ENCODE assay signal across 9 cellular contexts in the genomic region with DNA sequence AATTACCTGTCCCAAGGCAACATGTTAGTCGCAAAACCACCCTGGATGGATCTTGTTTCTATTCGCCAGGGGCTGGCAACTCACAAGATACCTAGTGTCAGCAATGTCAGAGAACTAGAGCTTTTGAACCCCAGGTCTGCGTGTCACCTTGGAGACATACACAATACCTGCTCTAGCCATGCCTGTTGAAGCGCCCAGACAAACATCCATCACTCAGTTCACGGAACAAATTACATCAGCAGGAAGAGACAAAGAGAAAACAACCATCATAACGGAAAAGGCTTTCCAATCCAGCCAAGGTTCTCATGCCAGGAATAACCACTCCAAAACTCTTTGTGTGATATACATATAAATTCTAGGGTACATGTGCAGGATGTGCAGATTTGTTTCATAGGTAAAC. TPM values are rescaled to one million over a fixed set of nuclear protein-coding genes. Genes with fewer than 3 reads are reported as not detected.
A peak's percentile ranks its signal among the peaks of the same experiment; 100 is the strongest.
DNase-seq lines count a peak whose midpoint lies in the region; ATAC-seq and TF ChIP-seq lines count a peak whose summit lies in the region.
"Had no signal": no experiment of that assay in that cellular context is flagged by ENCODE, and none has a peak within 500 bp of the region (broad histone marks: within the 10 kb centered on the region; RNA-seq: fewer than 3 reads in every experiment).

No MANE protein-coding gene starts in this region.

- H3K9me3 Mint-ChIP-seq in GM23338: no peaks in the 10 kb centered on the region

- H3K4me1 ChIP-seq in ACC112 (ENCODE audit: control insufficient read depth, insufficient read depth, low read length, unreplicated experiment) (peaks cover 57% of the 10 kb centered on the region), GM23338 (ENCODE audit: insufficient read depth) (peaks cover 21% of the 10 kb centered on the region)

- no peaks in the 10 kb centered on the region; the same call in 1 of the 2 replicates for H3F3A ChIP-seq in GM23338 (replicated peaks; ENCODE audit: low read depth)

- ATAC-seq in GM23338 (no peak), GM18502 (IDR thresholded peaks at IDR 0.05; ENCODE audit: poor library complexity, unreplicated experiment) (no peak), HG03342 (IDR thresholded peaks at IDR 0.05; ENCODE audit: unreplicated experiment) (no peak)

- no peaks in the 10 kb centered on the region for H3K9me2 ChIP-seq in GM23338 (ENCODE audit: insufficient read depth)

- peak overlapping the region; percentile 95 for H3K4me3 ChIP-seq in ACC112 (ENCODE audit: low read depth, low read length)
- no peak overlapping the region for H3K4me3 ChIP-seq in GM23338
- peak overlapping the region; percentile 94 for H3K4me3 ChIP-seq in brain microvascular endothelial cell (ENCODE audit: low read depth, low read length)

- peaks cover 50% of the 10 kb centered on the region for H3K36me3 ChIP-seq in ACC112 (ENCODE audit: insufficient read depth, low read length)
- H3K36me3 ChIP-seq in GM23338 (ENCODE audit: insufficient read depth): no peaks in the 10 kb centered on the region
- H3K36me3 ChIP-seq in brain microvascular endothelial cell (replicated peaks): peaks cover 21% of the 10 kb centered on the region

- H3K27ac ChIP-seq in ACC112 (ENCODE audit: low read depth, low read length): peak overlapping the region; percentile 92
- H3K27ac ChIP-seq in GM23338 (ENCODE audit: low read depth): no peak overlapping the region
- H3K27ac ChIP-seq in brain microvascular endothelial cell: peak overlapping the region; percentile 96

- H3K4me2 ChIP-seq in GM23338: no peak overlapping the region

- TF ChIP-seq CTCF in GM23338 (conservative IDR thresholded peaks at IDR 0.05; ENCODE audit: low read depth in 2 of 2): no peak
- no peak for TF ChIP-seq CTCF in brain microvascular endothelial cell (IDR thresholded peaks at IDR 0.05; ENCODE audit: low read depth, low read length, missing control alignments)

- peaks cover 3% of the 10 kb centered on the region; the same call in 1 of the 3 replicates for H3K36me3 Mint-ChIP-seq in GM23338 (ENCODE audit: low read depth)

- H3K27me3 ChIP-seq in ACC112 (ENCODE audit: insufficient read depth, low read length): no peaks in the 10 kb centered on the region
- peaks cover 15% of the 10 kb centered on the region for H3K27me3 ChIP-seq in GM23338 (ENCODE audit: insufficient read depth)
- no peaks in the 10 kb centered on the region for H3K27me3 ChIP-seq in brain microvascular endothelial cell (replicated peaks)

- H4K20me1 ChIP-seq in GM23338 (replicated peaks; ENCODE audit: insufficient read depth): peaks cover 26% of the 10 kb centered on the region

- H2AFZ ChIP-seq in ACC112 (ENCODE audit: low read length, unreplicated experiment) (no peak overlapping the region), GM23338 (no peak overlapping the region)

- H3K27ac Mint-ChIP-seq in GM23338: no peak overlapping the region

- no peak for DNase-seq in GM23338 (ENCODE audit: low spot score)
- no peak for DNase-seq in brain microvascular endothelial cell
- DNase-seq in lung microvascular endothelial cell (ENCODE audit: low read depth in 2 of 2): peak; percentile 77 to 97
- DNase-seq in kidney glomerular epithelial cell (lab: John Stamatoyannopoulos, UW): no peak
- DNase-seq in SKM-1 treated with dmso at 0.1 percent for 144 hours (lab: John Stamatoyannopoulos, UW; ENCODE audit: unreplicated experiment): no peak
- DNase-seq: activated CD4-positive, alpha-beta T cell treated with anti-CD3 and anti-CD28 coated beads, Interleukin-2, amount 50 U/mL, for 1 hour had no signal

- H3K79me2 ChIP-seq in ACC112 (ENCODE audit: control insufficient read depth, insufficient read depth, low read length, unreplicated experiment): peaks cover 82% of the 10 kb centered on the region
- H3K79me2 ChIP-seq in GM23338 (replicated peaks; ENCODE audit: insufficient read depth): peaks cover 67% of the 10 kb centered on the region

- in situ Hi-C loops in brain microvascular endothelial cell (cut with HindIII; ENCODE audit: low pct_ligation_motif_present, low sequenced_read_pairs): no loop called here

- H3K27me3 Mint-ChIP-seq in GM23338 (ENCODE audit: insufficient read depth, low read depth, poor library complexity): peaks cover 14% of the 10 kb centered on the region

- peaks cover 25% of the 10 kb centered on the region for H3K4me1 Mint-ChIP-seq in GM23338

- H3K4me3 Mint-ChIP-seq in GM23338: peak overlapping the region; percentile 8; the same call in 1 of the 3 replicates

TF ChIP-seq in GM23338, 12 proteins besides CTCF, POLR2A, EP300 and RAD21:
- no peak for TF ChIP-seq JUNB (IDR thresholded peaks at IDR 0.05; ENCODE audit: unreplicated experiment)
- no peak for TF ChIP-seq EZH2phosphoT487 (IDR thresholded peaks at IDR 0.05; ENCODE audit: unreplicated experiment)
- TF ChIP-seq CREB1 (CRISPR knock-in tag; IDR thresholded peaks at IDR 0.05; ENCODE audit: low read depth): no peak
- TF ChIP-seq STAT1 (IDR thresholded peaks at IDR 0.05; ENCODE audit: unreplicated experiment): no peak
- TF ChIP-seq, protein P1, sequence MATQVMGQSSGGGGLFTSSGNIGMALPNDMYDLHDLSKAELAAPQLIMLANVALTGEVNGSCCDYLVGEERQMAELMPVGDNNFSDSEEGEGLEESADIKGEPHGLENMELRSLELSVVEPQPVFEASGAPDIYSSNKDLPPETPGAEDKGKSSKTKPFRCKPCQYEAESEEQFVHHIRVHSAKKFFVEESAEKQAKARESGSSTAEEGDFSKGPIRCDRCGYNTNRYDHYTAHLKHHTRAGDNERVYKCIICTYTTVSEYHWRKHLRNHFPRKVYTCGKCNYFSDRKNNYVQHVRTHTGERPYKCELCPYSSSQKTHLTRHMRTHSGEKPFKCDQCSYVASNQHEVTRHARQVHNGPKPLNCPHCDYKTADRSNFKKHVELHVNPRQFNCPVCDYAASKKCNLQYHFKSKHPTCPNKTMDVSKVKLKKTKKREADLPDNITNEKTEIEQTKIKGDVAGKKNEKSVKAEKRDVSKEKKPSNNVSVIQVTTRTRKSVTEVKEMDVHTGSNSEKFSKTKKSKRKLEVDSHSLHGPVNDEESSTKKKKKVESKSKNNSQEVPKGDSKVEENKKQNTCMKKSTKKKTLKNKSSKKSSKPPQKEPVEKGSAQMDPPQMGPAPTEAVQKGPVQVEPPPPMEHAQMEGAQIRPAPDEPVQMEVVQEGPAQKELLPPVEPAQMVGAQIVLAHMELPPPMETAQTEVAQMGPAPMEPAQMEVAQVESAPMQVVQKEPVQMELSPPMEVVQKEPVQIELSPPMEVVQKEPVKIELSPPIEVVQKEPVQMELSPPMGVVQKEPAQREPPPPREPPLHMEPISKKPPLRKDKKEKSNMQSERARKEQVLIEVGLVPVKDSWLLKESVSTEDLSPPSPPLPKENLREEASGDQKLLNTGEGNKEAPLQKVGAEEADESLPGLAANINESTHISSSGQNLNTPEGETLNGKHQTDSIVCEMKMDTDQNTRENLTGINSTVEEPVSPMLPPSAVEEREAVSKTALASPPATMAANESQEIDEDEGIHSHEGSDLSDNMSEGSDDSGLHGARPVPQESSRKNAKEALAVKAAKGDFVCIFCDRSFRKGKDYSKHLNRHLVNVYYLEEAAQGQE (IDR thresholded peaks at IDR 0.05; ENCODE audit: unreplicated experiment): no peak
- TF ChIP-seq ZNF114 (CRISPR knock-in tag; IDR thresholded peaks at IDR 0.05): no peak
- TF ChIP-seq NANOG (IDR thresholded peaks at IDR 0.05; ENCODE audit: borderline replicate concordance): no peak

RNA-seq across cellular contexts. Expression of a gene that starts 2.2 kb away (rescaled TPM):
- total RNA-seq in GM23338 (2014; rRNA removed; shearing (Covaris generic)): 41.5 and 61.5 TPM in 2 replicates
- 73.9 and 86.6 TPM in 2 replicates for polyA plus RNA-seq in GM23338 (2016; fragmentation: Nextera tagmentation; extraction: Ambion mirVana)
- 530 and 1,137 TPM in 2 replicates for total RNA-seq in lung microvascular endothelial cell

RNA-seq across cellular contexts. Expression of a gene that starts 33.4 kb away (rescaled TPM):
- not detected in 2 replicates for total RNA-seq in GM23338 (2014; rRNA removed; shearing (Covaris generic))
- not detected in 2 replicates for polyA plus RNA-seq in GM23338 (2016; fragmentation: Nextera tagmentation; extraction: Ambion mirVana)
- total RNA-seq in lung microvascular endothelial cell: under 0.01 TPM in 1 of 2 replicates, not detected in the other

RNA-seq across cellular contexts. Expression of a gene that starts 40.3 kb away (rescaled TPM):
- total RNA-seq in GM23338 (2014; rRNA removed; shearing (Covaris generic)): 28.4 TPM in 2 replicates
- 10.4 and 12.5 TPM in 2 replicates for polyA plus RNA-seq in GM23338 (2016; fragmentation: Nextera tagmentation; extraction: Ambion mirVana)
- total RNA-seq in lung microvascular endothelial cell: 20.0 and 29.0 TPM in 2 replicates

Comparison
In these comparisons a context has a peak if more than half of its experiments do, and no peak if none do; other contexts are left out.
1. DNase-seq: peak in lung microvascular endothelial cell (2 of 2); none in GM23338 (single experiment), brain microvascular endothelial cell (single experiment), kidney glomerular epithelial cell (single experiment) and SKM-1 treated with dmso at 0.1 percent for 144 hours (single experiment).